Comparison of ENCODE assay signal across 36 cellular contexts in the genomic region with DNA sequence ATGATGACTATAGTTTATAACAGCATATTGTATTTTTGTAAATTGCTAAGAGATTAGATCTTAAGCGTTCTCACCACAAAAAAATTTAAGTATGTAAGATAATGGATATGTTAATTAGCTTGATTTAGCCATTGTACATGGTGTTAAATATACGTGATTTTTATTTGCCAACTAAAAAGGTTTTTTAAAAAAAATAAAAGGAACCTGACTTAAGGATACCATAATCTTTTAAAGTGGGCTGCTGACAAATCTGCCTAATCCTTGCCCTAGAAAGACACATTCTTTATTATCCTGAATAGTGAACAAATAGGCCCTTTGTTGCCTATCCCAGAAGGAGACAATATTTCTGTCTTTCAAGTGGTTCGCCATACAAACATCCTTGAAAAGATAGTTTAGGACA.
DNase-seq lines count a peak whose midpoint lies in the region; ATAC-seq, FAIRE-seq and TF ChIP-seq lines count a peak whose summit lies in the region.
"Had no signal": no experiment of that assay in that cellular context is flagged by ENCODE, and none has a peak within 500 bp of the region (broad histone marks: within the 10 kb centered on the region; RNA-seq: fewer than 3 reads in every experiment).

No MANE protein-coding gene starts in this region.

- TF ChIP-seq CTCF in D721Med (IDR thresholded peaks at IDR 0.05; ENCODE audit: insufficient read depth, missing control alignments): no peak
- no peak for TF ChIP-seq CTCF in astrocyte (IDR thresholded peaks at IDR 0.05; ENCODE audit: insufficient read depth, low read depth, low read length)
- TF ChIP-seq CTCF in brain microvascular endothelial cell (IDR thresholded peaks at IDR 0.05; ENCODE audit: low read depth, low read length, missing control alignments): no peak
- no peak for TF ChIP-seq CTCF in psoas muscle (IDR thresholded peaks at IDR 0.05)
- no peak for TF ChIP-seq CTCF in GM10266 (IDR thresholded peaks at IDR 0.05; ENCODE audit: control insufficient read depth, insufficient read depth, low read depth, missing control alignments)

- no peak overlapping the region for H3K9ac ChIP-seq in astrocyte (ENCODE audit: low read length)
- H3K9ac ChIP-seq: BLaER1; BLaER1 treated with 17β-estradiol and CSF1 and Interleukin-3, amounts not matched to agents 10 nM and 100 nM had no signal

- H3K36me3 Mint-ChIP-seq in astrocyte (ENCODE audit: low read depth, unreplicated experiment): no peaks in the 10 kb centered on the region
- no peaks in the 10 kb centered on the region for H3K36me3 Mint-ChIP-seq in natural killer cell treated with Interleukin-12 subunit alpha and Interleukin-12 subunit beta and Interleukin-15 and Interleukin-18, amount 100 ng/mL, for 72 hours
- H3K36me3 Mint-ChIP-seq: CD14-positive monocyte; CD4-positive, alpha-beta memory T cell; CD4-positive, CD25-positive, alpha-beta regulatory T cell; CD8-positive, alpha-beta memory T cell; CD8-positive, alpha-beta T cell had no signal

- intact Hi-C loops in psoas muscle (cut with DNase I): no loop called here

- H4K20me1 ChIP-seq in astrocyte (ENCODE audit: insufficient read depth, low read length): no peaks in the 10 kb centered on the region
- H4K20me1 ChIP-seq: BLaER1; BLaER1 treated with 17β-estradiol and CSF1 and Interleukin-3, amounts not matched to agents 10 nM and 100 nM had no signal

- no peak overlapping the region for H3K4me2 ChIP-seq in astrocyte (ENCODE audit: low read length)
- H3K4me2 ChIP-seq: A549; BLaER1; BLaER1 treated with 17β-estradiol and CSF1 and Interleukin-3, amounts not matched to agents 10 nM and 100 nM had no signal

- WGBS in psoas muscle, 3 donors: 66 to 85% (median 81%) methylated on average over 3 of the region's 3 CpGs

- in situ Hi-C loops in brain microvascular endothelial cell (cut with HindIII; ENCODE audit: low pct_ligation_motif_present, low sequenced_read_pairs): no loop called here

- no peaks in the 10 kb centered on the region for H3K4me1 Mint-ChIP-seq in astrocyte (ENCODE audit: low read depth, unreplicated experiment)
- no peaks in the 10 kb centered on the region for H3K4me1 Mint-ChIP-seq in natural killer cell treated with Interleukin-12 subunit alpha and Interleukin-12 subunit beta and Interleukin-15 and Interleukin-18, amount 100 ng/mL, for 72 hours (ENCODE audit: low read depth in 2 of 2)
- H3K4me1 Mint-ChIP-seq: B cell; CD14-positive monocyte; CD4-positive, alpha-beta memory T cell; CD4-positive, CD25-positive, alpha-beta regulatory T cell; CD8-positive, alpha-beta memory T cell had no signal

- H3K27me3 ChIP-seq in astrocyte (ENCODE audit: insufficient read depth, low read length) (no peaks in the 10 kb centered on the region), brain microvascular endothelial cell (replicated peaks) (no peaks in the 10 kb centered on the region), psoas muscle (ENCODE audit: insufficient read depth in 3 of 3, low read length in 2 of 3) (no peaks in the 10 kb centered on the region)
- H3K27me3 ChIP-seq: BE2C, BLaER1 had no signal

- FAIRE-seq in D721Med (lab: Jason Lieb, UNC): peak; percentile 41
- peak; percentile 85 for FAIRE-seq in astrocyte (lab: Jason Lieb, UNC)
- peak; percentile 69 for FAIRE-seq in colon (lab: Jason Lieb, UNC)
- FAIRE-seq: A204.1 had no signal

- no peaks in the 10 kb centered on the region for H3K4me1 ChIP-seq in astrocyte (ENCODE audit: insufficient read depth, low read length)
- no peaks in the 10 kb centered on the region for H3K4me1 ChIP-seq in psoas muscle
- H3K4me1 ChIP-seq: A549, BE2C, BLaER1, Caco-2 had no signal

- H3K27ac Mint-ChIP-seq in astrocyte (ENCODE audit: unreplicated experiment): no peak overlapping the region
- no peak overlapping the region for H3K27ac Mint-ChIP-seq in natural killer cell treated with Interleukin-12 subunit alpha and Interleukin-12 subunit beta and Interleukin-15 and Interleukin-18, amount 100 ng/mL, for 72 hours
- H3K27ac Mint-ChIP-seq: B cell; CD14-positive monocyte; CD4-positive, alpha-beta memory T cell; CD4-positive, alpha-beta T cell; CD4-positive, CD25-positive, alpha-beta regulatory T cell; CD8-positive, alpha-beta memory T cell; CD8-positive, alpha-beta T cell had no signal

- H3K27me3 Mint-ChIP-seq in astrocyte (ENCODE audit: low read depth, unreplicated experiment): no peaks in the 10 kb centered on the region
- H3K27me3 Mint-ChIP-seq in natural killer cell treated with Interleukin-12 subunit alpha and Interleukin-12 subunit beta and Interleukin-15 and Interleukin-18, amount 100 ng/mL, for 72 hours: no peaks in the 10 kb centered on the region
- H3K27me3 Mint-ChIP-seq: B cell; CD4-positive, alpha-beta memory T cell; CD4-positive, alpha-beta T cell; CD4-positive, CD25-positive, alpha-beta regulatory T cell; CD8-positive, alpha-beta memory T cell had no signal

- no peaks in the 10 kb centered on the region for H3K9me3 Mint-ChIP-seq in astrocyte (ENCODE audit: unreplicated experiment)
- H3K9me3 Mint-ChIP-seq in natural killer cell treated with Interleukin-12 subunit alpha and Interleukin-12 subunit beta and Interleukin-15 and Interleukin-18, amount 100 ng/mL, for 72 hours: no peaks in the 10 kb centered on the region
- H3K9me3 Mint-ChIP-seq: CD4-positive, alpha-beta T cell; CD8-positive, alpha-beta memory T cell had no signal

- no peak overlapping the region for H2AFZ ChIP-seq in astrocyte (ENCODE audit: low read depth, low read length)

- no peak overlapping the region for H3K4me3 ChIP-seq in astrocyte (ENCODE audit: insufficient read depth, low read depth, low read length)
- no peak overlapping the region for H3K4me3 ChIP-seq in brain microvascular endothelial cell (ENCODE audit: low read depth, low read length)
- H3K4me3 ChIP-seq in psoas muscle: no peak overlapping the region
- H3K4me3 ChIP-seq: A549; BLaER1; BLaER1 treated with 17β-estradiol and CSF1 and Interleukin-3, amounts not matched to agents 10 nM and 100 nM had no signal

- H3K27ac ChIP-seq in astrocyte (ENCODE audit: low read depth, low read length) (no peak overlapping the region), brain microvascular endothelial cell (no peak overlapping the region), psoas muscle (no peak overlapping the region)
- H3K27ac ChIP-seq: 22Rv1; A549; BLaER1; BLaER1 treated with 17β-estradiol and CSF1 and Interleukin-3, amounts not matched to agents 10 nM and 100 nM; C4-2B had no signal

- DNase-seq in COLO829 (ENCODE audit: low spot score) (peak; percentile 2), D721Med (ENCODE audit: insufficient read length, low spot score) (no peak), astrocyte (ENCODE audit: low read depth) (no peak), brain microvascular endothelial cell (no peak), psoas muscle (no peak), GM10266 (ENCODE audit: extremely low spot score) (no peak)
- DNase-seq in natural killer cell treated with Interleukin-12 subunit alpha and Interleukin-12 subunit beta and Interleukin-15 and Interleukin-18, amount 100 ng/mL, for 72 hours (ENCODE audit: low spot score): no peak
- DNase-seq: 8988T; ACHN; AML-193; BE2C; C1 segment of cervical spinal cord; Caco-2; Calu3; CD4-positive, alpha-beta memory T cell; CD4-positive, alpha-beta T cell; CD4-positive, CD25-positive, alpha-beta regulatory T cell; CD8-positive, alpha-beta memory T cell; CD8-positive, alpha-beta T cell; COR-L47; DMS 273 treated with DMSO at 0.1 percent for 48 hours; DMS153; DMS53; DMS79; DMS79 treated with DMSO at 0.1 percent for 48 hours; DND-41; EL had no signal

- H3K9me3 ChIP-seq in astrocyte (ENCODE audit: insufficient read depth, low read depth, low read length): no peaks in the 10 kb centered on the region
- H3K9me3 ChIP-seq in psoas muscle: no peaks in the 10 kb centered on the region
- H3K9me3 ChIP-seq: A549; BE2C; BLaER1; BLaER1 treated with 17β-estradiol and CSF1 and Interleukin-3, amounts not matched to agents 10 nM and 100 nM; Caco-2 had no signal

- H3K36me3 ChIP-seq in astrocyte (ENCODE audit: insufficient read depth, low read length) (no peaks in the 10 kb centered on the region), brain microvascular endothelial cell (replicated peaks) (no peaks in the 10 kb centered on the region), psoas muscle (ENCODE audit: insufficient read depth in 1 of 2, low read depth in 1 of 2) (no peaks in the 10 kb centered on the region)
- H3K36me3 ChIP-seq: BE2C; BLaER1; BLaER1 treated with 17β-estradiol and CSF1 and Interleukin-3, amounts not matched to agents 10 nM and 100 nM had no signal

- H3K4me3 Mint-ChIP-seq in astrocyte (ENCODE audit: unreplicated experiment): no peak overlapping the region
- H3K4me3 Mint-ChIP-seq in natural killer cell treated with Interleukin-12 subunit alpha and Interleukin-12 subunit beta and Interleukin-15 and Interleukin-18, amount 100 ng/mL, for 72 hours: no peak overlapping the region
- H3K4me3 Mint-ChIP-seq: B cell; CD14-positive monocyte; CD4-positive, alpha-beta memory T cell; CD4-positive, alpha-beta T cell; CD4-positive, CD25-positive, alpha-beta regulatory T cell; CD8-positive, alpha-beta memory T cell; CD8-positive, alpha-beta T cell had no signal

- ATAC-seq in psoas muscle: no peak
- ATAC-seq in natural killer cell treated with Interleukin-12 subunit alpha and Interleukin-12 subunit beta and Interleukin-15 and Interleukin-18, amount 100 ng/mL, for 72 hours: no peak
- ATAC-seq: A549; CD8-positive, alpha-beta T cell had no signal

- no peaks in the 10 kb centered on the region for H3K79me2 ChIP-seq in astrocyte (ENCODE audit: insufficient read depth, low read length)
